1 cellular context compared by ENCODE assay signal in genomic region chr17:46875849-46876352, GRCh38.
TF ChIP-seq lines count a peak whose summit lies in the region.

No MANE protein-coding gene starts in this region.

TF ChIP-seq in K562, 482 proteins besides CTCF, POLR2A, EP300 and RAD21:
- TF ChIP-seq CBX1 (IDR thresholded peaks at IDR 0.05; ENCODE audit: low read depth): no peak
- TF ChIP-seq MCM2 (IDR thresholded peaks at IDR 0.05; ENCODE audit: low read depth): no peak
